Comparison of ENCODE assay signal across 1 cellular context in genomic region chr2:88190808-88191721, GRCh38.
A peak's percentile ranks its signal among the peaks of the same experiment; 100 is the strongest.
TF ChIP-seq lines count a peak whose summit lies in the region.

No MANE protein-coding gene starts in this region.

TF ChIP-seq in HepG2, 621 proteins besides CTCF, POLR2A, EP300 and RAD21 (continued from another document and continues in another):
- TF ChIP-seq HMGXB4 (CRISPR knock-in tag; IDR thresholded peaks at IDR 0.05; ENCODE audit: borderline replicate concordance in 1 of 2, low read depth in 1 of 2) (peak in 1 of 2 experiments; percentile 31; a peak in 1 of 4 replicates), EHMT2 (IDR thresholded peaks at IDR 0.05; ENCODE audit: borderline replicate concordance, low read depth, low read length) (peak; percentile 26; the same call in 1 of the 2 replicates), SAP130 (CRISPR knock-in tag; IDR thresholded peaks at IDR 0.05; ENCODE audit: low read depth) (no peak), PBX3 (CRISPR knock-in tag; IDR thresholded peaks at IDR 0.05; ENCODE audit: borderline replicate concordance) (no peak), NFKB2 (CRISPR knock-in tag; IDR thresholded peaks at IDR 0.05; ENCODE audit: borderline replicate concordance) (peak; percentile 52; the same call in 1 of the 2 replicates), ZNF383 (CRISPR knock-in tag; IDR thresholded peaks at IDR 0.05; ENCODE audit: borderline replicate concordance) (peak; percentile 75; the same call in 1 of the 2 replicates), XRCC5 (optimal IDR thresholded peaks at IDR 0.05; ENCODE audit: low read length) (peak; percentile 28), RXRB (CRISPR knock-in tag; IDR thresholded peaks at IDR 0.05; ENCODE audit: borderline replicate concordance) (0 out of 2 replicates have a peak, but pooled peaks have one; percentile 12), KLF16 (CRISPR knock-in tag; IDR thresholded peaks at IDR 0.05) (no peak), SOX6 (IDR thresholded peaks at IDR 0.05) (no peak), SOX6 (CRISPR knock-in tag; IDR thresholded peaks at IDR 0.05) (no peak), BCL3 (CRISPR knock-in tag; IDR thresholded peaks at IDR 0.05) (0 out of 2 replicates have a peak, but pooled peaks have one; percentile 2), THAP11 (CRISPR knock-in tag; IDR thresholded peaks at IDR 0.05) (no peak), ARID2 (CRISPR knock-in tag; IDR thresholded peaks at IDR 0.05; ENCODE audit: borderline replicate concordance) (no peak), HINFP (CRISPR knock-in tag; IDR thresholded peaks at IDR 0.05; ENCODE audit: low read depth) (peak; percentile 58; the same call in 1 of the 2 replicates), ZNF263 (CRISPR knock-in tag; IDR thresholded peaks at IDR 0.05) (peak; percentile 57), RFXAP (CRISPR knock-in tag; IDR thresholded peaks at IDR 0.05; ENCODE audit: borderline replicate concordance) (0 out of 2 replicates have a peak, but pooled peaks have one; percentile 33), POGZ (CRISPR knock-in tag; IDR thresholded peaks at IDR 0.05) (no peak), ZNF276 (CRISPR knock-in tag; IDR thresholded peaks at IDR 0.05; ENCODE audit: low read depth) (0 out of 2 replicates have a peak, but pooled peaks have one; percentile 51), MTF1 (CRISPR knock-in tag; IDR thresholded peaks at IDR 0.05) (no peak), ZNF704 (CRISPR knock-in tag; IDR thresholded peaks at IDR 0.05; ENCODE audit: borderline replicate concordance) (peak; percentile 59; the same call in 1 of the 2 replicates), THRA (CRISPR knock-in tag; IDR thresholded peaks at IDR 0.05; ENCODE audit: borderline replicate concordance) (peak; percentile 39; the same call in 1 of the 2 replicates), FOSL2 (CRISPR knock-in tag; IDR thresholded peaks at IDR 0.05) (peak; percentile 50), ARNT (IDR thresholded peaks at IDR 0.05) (no peak), TERF1 (CRISPR knock-in tag; IDR thresholded peaks at IDR 0.05) (no peak), ZBTB7B (CRISPR knock-in tag; IDR thresholded peaks at IDR 0.05) (0 out of 2 replicates have a peak, but pooled peaks have one; percentile 42), JUND (CRISPR knock-in tag; IDR thresholded peaks at IDR 0.05) (no peak), PITX1 (CRISPR knock-in tag; IDR thresholded peaks at IDR 0.05) (no peak), ZNF446 (CRISPR knock-in tag; IDR thresholded peaks at IDR 0.05) (peak; percentile 45; the same call in 1 of the 2 replicates), PAX8 (CRISPR knock-in tag; IDR thresholded peaks at IDR 0.05; ENCODE audit: borderline replicate concordance) (peak; percentile 64; the same call in 1 of the 2 replicates), ZSCAN22 (CRISPR knock-in tag; IDR thresholded peaks at IDR 0.05) (no peak), BRD4 (CRISPR knock-in tag; IDR thresholded peaks at IDR 0.05) (peak; percentile 62), ZBTB7A (CRISPR knock-in tag; IDR thresholded peaks at IDR 0.05) (peak; percentile 59; the same call in 1 of the 2 replicates), PATZ1 (CRISPR knock-in tag; IDR thresholded peaks at IDR 0.05) (peak; percentile 91), ARID4A (CRISPR knock-in tag; IDR thresholded peaks at IDR 0.05; ENCODE audit: borderline replicate concordance) (0 out of 2 replicates have a peak, but pooled peaks have one; percentile 24), MYC (CRISPR knock-in tag; IDR thresholded peaks at IDR 0.05; ENCODE audit: borderline replicate concordance) (peak; percentile 26; the same call in 1 of the 2 replicates), TFDP2 (CRISPR knock-in tag; IDR thresholded peaks at IDR 0.05) (no peak), SP2 (CRISPR knock-in tag; IDR thresholded peaks at IDR 0.05) (peak; percentile 28; the same call in 1 of the 2 replicates), FOXA3 (CRISPR knock-in tag; IDR thresholded peaks at IDR 0.05) (0 out of 2 replicates have a peak, but pooled peaks have one; percentile 18), ARNTL (CRISPR knock-in tag; IDR thresholded peaks at IDR 0.05) (peak; percentile 57; the same call in 1 of the 2 replicates), SMC3 (IDR thresholded peaks at IDR 0.05; ENCODE audit: low read length) (peak; percentile 93), NR2C2 (CRISPR knock-in tag; IDR thresholded peaks at IDR 0.05; ENCODE audit: borderline replicate concordance) (peak; percentile 44; the same call in 1 of the 2 replicates), STAG1 (CRISPR knock-in tag; IDR thresholded peaks at IDR 0.05) (peak; percentile 88)
